2 cellular contexts compared by ENCODE assay signal in the genomic region with DNA sequence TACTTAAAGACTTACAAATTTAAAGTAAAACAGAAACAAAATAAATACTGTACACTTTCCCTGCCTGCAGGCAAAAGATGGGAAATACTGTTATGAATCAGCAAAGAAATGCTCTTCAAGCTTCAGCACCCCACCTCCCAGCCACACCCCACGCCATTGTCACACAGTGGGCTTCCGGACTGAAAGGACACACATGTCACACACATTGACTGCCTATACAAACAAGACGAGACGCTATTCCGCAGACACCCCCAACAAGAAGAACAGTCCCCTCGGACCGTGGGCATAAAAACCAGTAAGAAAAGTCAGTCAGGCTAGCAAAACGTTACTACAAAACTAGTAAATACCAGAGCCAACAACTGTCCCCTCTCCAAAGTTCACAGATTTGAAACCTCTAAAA.
TF ChIP-seq lines count a peak whose summit lies in the region.

No MANE protein-coding gene starts in this region.

TF ChIP-seq in HEK293T, 16 proteins besides CTCF, POLR2A, EP300 and RAD21 (continued from another document):
- no peak for TF ChIP-seq FOXM1 (IDR thresholded peaks at IDR 0.05; ENCODE audit: borderline replicate concordance)
- TF ChIP-seq ELF4 (IDR thresholded peaks at IDR 0.05) = no peak
- no peak for TF ChIP-seq L3MBTL2 (conservative IDR thresholded peaks at IDR 0.05)
- TF ChIP-seq ZNF384 (IDR thresholded peaks at IDR 0.05) = no peak
- no peak for TF ChIP-seq TARDBP (IDR thresholded peaks at IDR 0.05)
- TF ChIP-seq LEF1 (IDR thresholded peaks at IDR 0.05; ENCODE audit: borderline replicate concordance) = no peak
- TF ChIP-seq, protein P1, sequence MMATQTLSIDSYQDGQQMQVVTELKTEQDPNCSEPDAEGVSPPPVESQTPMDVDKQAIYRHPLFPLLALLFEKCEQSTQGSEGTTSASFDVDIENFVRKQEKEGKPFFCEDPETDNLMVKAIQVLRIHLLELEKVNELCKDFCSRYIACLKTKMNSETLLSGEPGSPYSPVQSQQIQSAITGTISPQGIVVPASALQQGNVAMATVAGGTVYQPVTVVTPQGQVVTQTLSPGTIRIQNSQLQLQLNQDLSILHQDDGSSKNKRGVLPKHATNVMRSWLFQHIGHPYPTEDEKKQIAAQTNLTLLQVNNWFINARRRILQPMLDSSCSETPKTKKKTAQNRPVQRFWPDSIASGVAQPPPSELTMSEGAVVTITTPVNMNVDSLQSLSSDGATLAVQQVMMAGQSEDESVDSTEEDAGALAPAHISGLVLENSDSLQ (IDR thresholded peaks at IDR 0.05) = no peak
- no peak for TF ChIP-seq BHLHE40 (IDR thresholded peaks at IDR 0.05; ENCODE audit: borderline replicate concordance)

TF ChIP-seq in SK-N-SH, 30 proteins besides CTCF, POLR2A, EP300 and RAD21 (continued from another document):
- TF ChIP-seq, protein P2, sequence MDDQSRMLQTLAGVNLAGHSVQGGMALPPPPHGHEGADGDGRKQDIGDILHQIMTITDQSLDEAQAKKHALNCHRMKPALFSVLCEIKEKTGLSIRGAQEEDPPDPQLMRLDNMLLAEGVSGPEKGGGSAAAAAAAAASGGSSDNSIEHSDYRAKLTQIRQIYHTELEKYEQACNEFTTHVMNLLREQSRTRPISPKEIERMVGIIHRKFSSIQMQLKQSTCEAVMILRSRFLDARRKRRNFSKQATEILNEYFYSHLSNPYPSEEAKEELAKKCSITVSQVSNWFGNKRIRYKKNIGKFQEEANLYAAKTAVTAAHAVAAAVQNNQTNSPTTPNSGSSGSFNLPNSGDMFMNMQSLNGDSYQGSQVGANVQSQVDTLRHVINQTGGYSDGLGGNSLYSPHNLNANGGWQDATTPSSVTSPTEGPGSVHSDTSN (IDR thresholded peaks at IDR 0.05) = no peak
- TF ChIP-seq JUND (IDR thresholded peaks at IDR 0.05) (no peak), POLR2AphosphoS5 (IDR thresholded peaks at IDR 0.05; ENCODE audit: low read depth, low read length) (no peak), NRF1 (IDR thresholded peaks at IDR 0.05; ENCODE audit: low read depth, low read length) (no peak), FOSL2 (IDR thresholded peaks at IDR 0.05; ENCODE audit: borderline replicate concordance, low read depth) (no peak), SMC3 (IDR thresholded peaks at IDR 0.05; ENCODE audit: low read depth, low read length) (no peak), MXI1 (IDR thresholded peaks at IDR 0.05; ENCODE audit: low read depth, low read length) (no peak), CHD2 (IDR thresholded peaks at IDR 0.05; ENCODE audit: low read length, partially characterized antibody) (no peak), YY1 (IDR thresholded peaks at IDR 0.05; ENCODE audit: low read depth) (no peak), GATA2 (CRISPR knock-in tag; IDR thresholded peaks at IDR 0.05) (no peak), NFIC (IDR thresholded peaks at IDR 0.05; ENCODE audit: borderline replicate concordance) (no peak)
- TF ChIP-seq, protein P3, sequence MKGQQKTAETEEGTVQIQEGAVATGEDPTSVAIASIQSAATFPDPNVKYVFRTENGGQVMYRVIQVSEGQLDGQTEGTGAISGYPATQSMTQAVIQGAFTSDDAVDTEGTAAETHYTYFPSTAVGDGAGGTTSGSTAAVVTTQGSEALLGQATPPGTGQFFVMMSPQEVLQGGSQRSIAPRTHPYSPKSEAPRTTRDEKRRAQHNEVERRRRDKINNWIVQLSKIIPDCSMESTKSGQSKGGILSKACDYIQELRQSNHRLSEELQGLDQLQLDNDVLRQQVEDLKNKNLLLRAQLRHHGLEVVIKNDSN (IDR thresholded peaks at IDR 0.05; ENCODE audit: borderline replicate concordance, low read depth) = no peak
- TF ChIP-seq, protein P4, sequence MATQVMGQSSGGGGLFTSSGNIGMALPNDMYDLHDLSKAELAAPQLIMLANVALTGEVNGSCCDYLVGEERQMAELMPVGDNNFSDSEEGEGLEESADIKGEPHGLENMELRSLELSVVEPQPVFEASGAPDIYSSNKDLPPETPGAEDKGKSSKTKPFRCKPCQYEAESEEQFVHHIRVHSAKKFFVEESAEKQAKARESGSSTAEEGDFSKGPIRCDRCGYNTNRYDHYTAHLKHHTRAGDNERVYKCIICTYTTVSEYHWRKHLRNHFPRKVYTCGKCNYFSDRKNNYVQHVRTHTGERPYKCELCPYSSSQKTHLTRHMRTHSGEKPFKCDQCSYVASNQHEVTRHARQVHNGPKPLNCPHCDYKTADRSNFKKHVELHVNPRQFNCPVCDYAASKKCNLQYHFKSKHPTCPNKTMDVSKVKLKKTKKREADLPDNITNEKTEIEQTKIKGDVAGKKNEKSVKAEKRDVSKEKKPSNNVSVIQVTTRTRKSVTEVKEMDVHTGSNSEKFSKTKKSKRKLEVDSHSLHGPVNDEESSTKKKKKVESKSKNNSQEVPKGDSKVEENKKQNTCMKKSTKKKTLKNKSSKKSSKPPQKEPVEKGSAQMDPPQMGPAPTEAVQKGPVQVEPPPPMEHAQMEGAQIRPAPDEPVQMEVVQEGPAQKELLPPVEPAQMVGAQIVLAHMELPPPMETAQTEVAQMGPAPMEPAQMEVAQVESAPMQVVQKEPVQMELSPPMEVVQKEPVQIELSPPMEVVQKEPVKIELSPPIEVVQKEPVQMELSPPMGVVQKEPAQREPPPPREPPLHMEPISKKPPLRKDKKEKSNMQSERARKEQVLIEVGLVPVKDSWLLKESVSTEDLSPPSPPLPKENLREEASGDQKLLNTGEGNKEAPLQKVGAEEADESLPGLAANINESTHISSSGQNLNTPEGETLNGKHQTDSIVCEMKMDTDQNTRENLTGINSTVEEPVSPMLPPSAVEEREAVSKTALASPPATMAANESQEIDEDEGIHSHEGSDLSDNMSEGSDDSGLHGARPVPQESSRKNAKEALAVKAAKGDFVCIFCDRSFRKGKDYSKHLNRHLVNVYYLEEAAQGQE (IDR thresholded peaks at IDR 0.05; ENCODE audit: low read depth, low read length) = no peak
- TF ChIP-seq, protein P5, sequence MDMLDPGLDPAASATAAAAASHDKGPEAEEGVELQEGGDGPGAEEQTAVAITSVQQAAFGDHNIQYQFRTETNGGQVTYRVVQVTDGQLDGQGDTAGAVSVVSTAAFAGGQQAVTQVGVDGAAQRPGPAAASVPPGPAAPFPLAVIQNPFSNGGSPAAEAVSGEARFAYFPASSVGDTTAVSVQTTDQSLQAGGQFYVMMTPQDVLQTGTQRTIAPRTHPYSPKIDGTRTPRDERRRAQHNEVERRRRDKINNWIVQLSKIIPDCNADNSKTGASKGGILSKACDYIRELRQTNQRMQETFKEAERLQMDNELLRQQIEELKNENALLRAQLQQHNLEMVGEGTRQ (IDR thresholded peaks at IDR 0.05; ENCODE audit: borderline replicate concordance, low read depth, low read length) = no peak
TF ChIP-seq in SK-N-SH: peak in this region for 0.
